8 cellular contexts compared by ENCODE assay signal in genomic region chr20:20743511-20744169, GRCh38. TPM values are rescaled to one million over a fixed set of nuclear protein-coding genes. Genes with fewer than 3 reads are reported as not detected.
DNase-seq lines count a peak whose midpoint lies in the region; ATAC-seq and TF ChIP-seq lines count a peak whose summit lies in the region.

No MANE protein-coding gene starts in this region.

- ATAC-seq in GM18858 (IDR thresholded peaks at IDR 0.05; ENCODE audit: unreplicated experiment): peak; percentile 49
- ATAC-seq in body of pancreas: peak; percentile 75
- ATAC-seq in GM21723 (IDR thresholded peaks at IDR 0.05; ENCODE audit: unreplicated experiment): no peak

- H3K27ac ChIP-seq in body of pancreas: peak overlapping the region; percentile 37 to 78 (median 53)
- H3K27ac ChIP-seq in stomach smooth muscle (ENCODE audit: low read length): peak overlapping the region; percentile 77

- peak overlapping the region in 1 of 2 donors; percentile 66 for H3K9ac ChIP-seq in stomach smooth muscle (ENCODE audit: low read length in 2 of 2)

- WGBS in body of pancreas, 2 donors: 27 to 42% methylated on average over 15 of the region's 15 CpGs

- intact Hi-C loops in body of pancreas (cut with DNase I): no loop called here

- TF ChIP-seq CTCF in body of pancreas (IDR thresholded peaks at IDR 0.05): no peak

- H3K27me3 ChIP-seq in body of pancreas: no peaks in the 10 kb centered on the region
- H3K27me3 ChIP-seq in stomach smooth muscle (ENCODE audit: control insufficient read depth in 1 of 2, insufficient read depth in 2 of 2, low read length in 2 of 2): peaks cover 0 to 3% of the 10 kb centered on the region in 2 donors

- peak in 1 of 3 donors; percentile 11 for TF ChIP-seq POLR2A in body of pancreas (IDR thresholded peaks at IDR 0.05)

- DNase-seq in MV-4-11 (lab: John Stamatoyannopoulos, UW): peak; percentile 78
- DNase-seq in body of pancreas: peak; percentile 22 to 43 (median 41)
- peak; percentile 76 for DNase-seq in left kidney (ENCODE audit: low read depth, low spot score)
- DNase-seq in OCI-M2 (lab: John Stamatoyannopoulos, UW; ENCODE audit: unreplicated experiment): no peak
- no peak for DNase-seq in DMS114 treated with DMSO at 0.1 percent for 48 hours (lab: John Stamatoyannopoulos, UW; ENCODE audit: unreplicated experiment)

- peaks cover 28% of the 10 kb centered on the region for H3K4me1 ChIP-seq in body of pancreas
- H3K4me1 ChIP-seq in stomach smooth muscle (ENCODE audit: control insufficient read depth, insufficient read depth, low read length): peaks cover 8% of the 10 kb centered on the region

- H3K36me3 ChIP-seq in body of pancreas (replicated peaks in 1 of 2; ENCODE audit: insufficient read depth in 1 of 2, low read depth in 2 of 2) (no peaks in the 10 kb centered on the region), stomach smooth muscle (ENCODE audit: control insufficient read depth in 2 of 2, insufficient read depth in 2 of 2, low read length in 2 of 2) (no peaks in the 10 kb centered on the region)

- H3K4me3 ChIP-seq in body of pancreas (no peak overlapping the region), stomach smooth muscle (ENCODE audit: low read length in 2 of 2) (peak overlapping the region in 1 of 2 donors; percentile 57)

- H3K9me3 ChIP-seq in body of pancreas (no peaks in the 10 kb centered on the region), stomach smooth muscle (ENCODE audit: control insufficient read depth in 2 of 2, low read length in 2 of 2) (peaks cover 0 to 1% of the 10 kb centered on the region in 2 donors)

RNA-seq across cellular contexts. Expression of gene RALGAPA2, which starts 31.2 kb away (rescaled TPM):
- 10 to 100 TPM; 40.2 to 45.4 TPM for total RNA-seq in body of pancreas

Comparison
In these comparisons a context has a peak if more than half of its experiments do, and no peak if none do; other contexts are left out.
1. DNase-seq: peak in MV-4-11 (single experiment), body of pancreas (4 of 4) and left kidney (single experiment); none in OCI-M2 (single experiment) and DMS114 treated with DMSO at 0.1 percent for 48 hours (single experiment).